ENCODE assay signal across 14 cellular contexts in the genomic region with DNA sequence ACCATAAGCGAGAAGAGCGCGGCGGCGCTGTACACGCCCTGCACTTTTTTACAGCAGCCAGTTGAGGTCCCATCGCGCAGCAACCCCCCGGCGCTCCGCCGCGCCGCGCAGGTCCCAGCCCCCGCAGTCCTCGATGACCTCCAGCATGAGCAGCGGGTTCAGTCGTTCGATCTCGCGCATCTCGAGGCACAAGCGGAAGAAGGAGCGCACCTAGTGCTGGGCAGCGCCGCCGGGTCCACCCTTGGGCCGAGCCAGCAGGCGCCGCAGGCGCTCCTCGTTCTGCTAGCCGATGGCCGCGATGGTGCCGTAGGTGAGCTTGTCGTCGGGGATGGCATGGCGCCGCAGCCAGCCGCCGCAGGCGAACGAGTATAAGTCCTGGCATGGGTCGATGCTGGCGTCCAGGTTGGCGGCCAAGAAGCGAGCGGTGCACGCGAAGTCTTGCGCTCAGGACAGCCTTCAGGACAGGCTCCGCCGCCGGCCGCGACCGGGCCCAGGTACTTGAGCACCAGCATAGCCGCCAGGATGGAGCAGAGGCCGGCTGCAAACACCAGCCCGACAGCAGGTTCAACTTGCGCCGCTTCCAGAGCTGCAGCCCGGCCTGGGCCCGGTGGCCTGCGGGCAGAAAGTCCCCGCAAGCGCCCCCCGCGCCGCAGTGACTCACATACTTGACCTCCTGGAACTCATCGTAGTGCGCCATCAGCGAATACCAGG. TPM values are rescaled to one million over a fixed set of nuclear protein-coding genes. Genes with fewer than 3 reads are reported as not detected.
DNase-seq lines count a peak whose midpoint lies in the region; ATAC-seq and TF ChIP-seq lines count a peak whose summit lies in the region.
"Had no signal": no experiment of that assay in that cellular context is flagged by ENCODE, and none has a peak within 500 bp of the region (broad histone marks: within the 10 kb centered on the region; RNA-seq: fewer than 3 reads in every experiment).

No MANE protein-coding gene starts in this region.

- H3K9me3 ChIP-seq in RWPE2 (ENCODE audit: severe bottlenecking) (no peaks in the 10 kb centered on the region), neural progenitor cell (ENCODE audit: low read depth) (no peaks in the 10 kb centered on the region), MM.1S (replicated peaks; ENCODE audit: insufficient read depth, low read length) (no peaks in the 10 kb centered on the region)

- H3K36me3 ChIP-seq in RWPE2 (ENCODE audit: low read depth) = no peaks in the 10 kb centered on the region
- H3K36me3 ChIP-seq in neural progenitor cell = no peaks in the 10 kb centered on the region
- H3K36me3 ChIP-seq in MM.1S (replicated peaks; ENCODE audit: insufficient read depth, low read length) = no peaks in the 10 kb centered on the region
- H3K36me3 ChIP-seq: BLaER1 had no signal

- H3K27me3 ChIP-seq in RWPE2 (ENCODE audit: insufficient read depth, poor library complexity, severe bottlenecking) = peaks cover 86% of the 10 kb centered on the region
- H3K27me3 ChIP-seq in neural progenitor cell = peaks cover 81% of the 10 kb centered on the region
- peaks cover 17% of the 10 kb centered on the region for H3K27me3 ChIP-seq in MM.1S (replicated peaks; ENCODE audit: insufficient read depth, low read length)

- H3K4me1 ChIP-seq in RWPE2 (ENCODE audit: insufficient read depth, poor library complexity, severe bottlenecking) (no peaks in the 10 kb centered on the region), neural progenitor cell (peaks cover 8% of the 10 kb centered on the region), MM.1S (ENCODE audit: low read length) (no peaks in the 10 kb centered on the region)

- H3K9ac ChIP-seq in neural progenitor cell (no peak overlapping the region), MM.1S (ENCODE audit: low read length) (no peak overlapping the region)
- H3K9ac ChIP-seq: BLaER1 had no signal

- H3K4me3 Mint-ChIP-seq in glutamatergic neuron (ENCODE audit: unreplicated experiment) (peak overlapping the region; percentile 57), neural progenitor cell (no peak overlapping the region)
- H3K4me3 Mint-ChIP-seq: activated CD4-positive, alpha-beta T cell treated with anti-CD3 and anti-CD28 coated beads, Interleukin-2, amount 10 ng/mL, durations not matched to agents 24 days and 14 days; activated T-helper 1 cell treated with anti-CD3 and anti-CD28 coated beads, Interleukin-12 subunit alpha, Interleukin-12 subunit beta, Interleukin-2, Interleukin-4 antibody, amounts not matched to agents 30 ng/mL and 10 ng/mL and 1 ng/mL, durations not matched to agents 14 hours and 24 hours and 36 hours had no signal

- no peak for TF ChIP-seq CTCF in RWPE2 (IDR thresholded peaks at IDR 0.05; ENCODE audit: poor library complexity, severe bottlenecking)
- no peak for TF ChIP-seq CTCF in glutamatergic neuron (IDR thresholded peaks at IDR 0.05; ENCODE audit: partially characterized antibody, unreplicated experiment)
- no peak for TF ChIP-seq CTCF in neural progenitor cell (IDR thresholded peaks at IDR 0.05)
- TF ChIP-seq CTCF in MM.1S (IDR thresholded peaks at IDR 0.05; ENCODE audit: low read length) = no peak

- no peaks in the 10 kb centered on the region for H3K79me2 ChIP-seq in neural progenitor cell (ENCODE audit: low read depth)
- H3K79me2 ChIP-seq in MM.1S (ENCODE audit: low read length) = no peaks in the 10 kb centered on the region

- peak overlapping the region; percentile 39 for H3K4me2 ChIP-seq in neural progenitor cell
- H3K4me2 ChIP-seq in MM.1S (ENCODE audit: low read depth, low read length) = no peak overlapping the region
- H3K4me2 ChIP-seq: BLaER1 had no signal

- H3K4me1 Mint-ChIP-seq in glutamatergic neuron (ENCODE audit: low read depth, unreplicated experiment) (peaks cover 1% of the 10 kb centered on the region), neural progenitor cell (peaks cover 8% of the 10 kb centered on the region)
- H3K4me1 Mint-ChIP-seq: activated CD4-positive, alpha-beta T cell treated with anti-CD3 and anti-CD28 coated beads, Interleukin-2, amount 10 ng/mL, durations not matched to agents 24 days and 14 days had no signal

- no peak overlapping the region for H3K27ac Mint-ChIP-seq in glutamatergic neuron (ENCODE audit: unreplicated experiment)
- H3K27ac Mint-ChIP-seq in neural progenitor cell = no peak overlapping the region
- H3K27ac Mint-ChIP-seq: activated CD4-positive, alpha-beta T cell treated with anti-CD3 and anti-CD28 coated beads, Interleukin-2, amount 10 ng/mL, durations not matched to agents 24 days and 14 days; activated T-helper 1 cell treated with anti-CD3 and anti-CD28 coated beads, Interleukin-12 subunit alpha, Interleukin-12 subunit beta, Interleukin-2, Interleukin-4 antibody, amounts not matched to agents 30 ng/mL and 10 ng/mL and 1 ng/mL, durations not matched to agents 14 hours and 24 hours and 36 hours had no signal

- H3K36me3 Mint-ChIP-seq in glutamatergic neuron (ENCODE audit: unreplicated experiment) (peaks cover 10% of the 10 kb centered on the region), neural progenitor cell (no peaks in the 10 kb centered on the region)

- peaks cover 7% of the 10 kb centered on the region for H3F3A ChIP-seq in neural progenitor cell (ENCODE audit: low read depth)
- no peaks in the 10 kb centered on the region for H3F3A ChIP-seq in MM.1S (ENCODE audit: insufficient read depth, low read length)

- H3K9me3 Mint-ChIP-seq in glutamatergic neuron (ENCODE audit: unreplicated experiment) = peaks cover 2% of the 10 kb centered on the region
- H3K9me3 Mint-ChIP-seq in neural progenitor cell = peaks cover 3% of the 10 kb centered on the region
- H3K9me3 Mint-ChIP-seq: activated CD4-positive, alpha-beta T cell treated with anti-CD3 and anti-CD28 coated beads, Interleukin-2, amount 10 ng/mL, durations not matched to agents 24 days and 14 days; activated T-helper 1 cell treated with anti-CD3 and anti-CD28 coated beads, Interleukin-12 subunit alpha, Interleukin-12 subunit beta, Interleukin-2, Interleukin-4 antibody, amounts not matched to agents 30 ng/mL and 10 ng/mL and 1 ng/mL, durations not matched to agents 14 hours and 24 hours and 36 hours had no signal

- H4K20me1 ChIP-seq in neural progenitor cell (ENCODE audit: low read depth) (no peaks in the 10 kb centered on the region), MM.1S (ENCODE audit: insufficient read depth, low read length) (no peaks in the 10 kb centered on the region)
- H4K20me1 ChIP-seq: BLaER1 had no signal

- H3K9me2 ChIP-seq in MM.1S (replicated peaks; ENCODE audit: insufficient read depth, low read length) = no peaks in the 10 kb centered on the region

- no peak overlapping the region for H2AFZ ChIP-seq in neural progenitor cell (replicated peaks)
- H2AFZ ChIP-seq in MM.1S (ENCODE audit: low read length) = no peak overlapping the region

- H3K27me3 Mint-ChIP-seq in glutamatergic neuron (ENCODE audit: unreplicated experiment) (peaks cover 32% of the 10 kb centered on the region), neural progenitor cell (ENCODE audit: insufficient read depth, low read depth) (peaks cover 72% of the 10 kb centered on the region)

- H3K4me3 ChIP-seq in RWPE2 (ENCODE audit: severe bottlenecking) (no peak overlapping the region), neural progenitor cell (peak overlapping the region; percentile 11), MM.1S (ENCODE audit: low read length) (no peak overlapping the region)
- H3K4me3 ChIP-seq: BLaER1 had no signal

- DNase-seq in Daoy (ENCODE audit: low read depth) (peak; percentile 57), RWPE2 (ENCODE audit: low spot score) (no peak), glutamatergic neuron (no peak), neural progenitor cell (ENCODE audit: low spot score) (peak; percentile 32), NCI-H774 (lab: John Stamatoyannopoulos, UW) (no peak), MM.1S (no peak), SIG-M5 treated with dmso at 0.1 percent for 504 hours (lab: John Stamatoyannopoulos, UW; ENCODE audit: unreplicated experiment) (no peak)
- DNase-seq in stimulated activated CD4-positive, alpha-beta T cell treated with anti-CD3 and anti-CD28 coated beads, Interleukin-4, amount 100 ng/mL, for 24 hours = no peak
- DNase-seq: activated CD4-positive, alpha-beta T cell treated with anti-CD3 and anti-CD28 coated beads, Interleukin-2, amount 10 ng/mL, durations not matched to agents 24 days and 14 days; NCI-H1436 treated with DMSO at 0.1 percent for 48 hours; occipital lobe had no signal

- ATAC-seq in RWPE2 (ENCODE audit: low read depth) = 0 out of 3 replicates have a peak, but pooled peaks have one; percentile 23

- H3K27ac ChIP-seq in RWPE2 (ENCODE audit: poor library complexity, severe bottlenecking) (no peak overlapping the region), neural progenitor cell (no peak overlapping the region), MM.1S (ENCODE audit: low read length) (no peak overlapping the region)
- H3K27ac ChIP-seq: BLaER1, epithelial cell of prostate had no signal

RNA-seq across cellular contexts. Expression of gene ALPP, which starts 8.3 kb away (rescaled TPM):
- total RNA-seq in Daoy (2014; rRNA removed; shearing (Covaris generic)) = 0.03 TPM in 1 of 2 replicates, not detected in the other
- total RNA-seq in glutamatergic neuron (ENCODE audit: unreplicated experiment) = 0.34 TPM
- not detected in 2 replicates for total RNA-seq in neural progenitor cell (ENCODE audit: low replicate concordance)
- total RNA-seq: activated CD4-positive, alpha-beta T cell treated with anti-CD3 and anti-CD28 coated beads, Interleukin-2, amount 10 ng/mL, durations not matched to agents 24 days and 14 days; activated T-helper 1 cell treated with anti-CD3 and anti-CD28 coated beads, Interleukin-12 subunit alpha, Interleukin-12 subunit beta, Interleukin-2, Interleukin-4 antibody, amounts not matched to agents 30 ng/mL and 10 ng/mL and 1 ng/mL, durations not matched to agents 14 hours and 24 hours and 36 hours; occipital lobe had no signal

RNA-seq across cellular contexts. Expression of gene ALPG, which starts 19.7 kb away (rescaled TPM):
- total RNA-seq in Daoy (2014; rRNA removed; shearing (Covaris generic)) = not detected in 2 replicates
- total RNA-seq in glutamatergic neuron (ENCODE audit: unreplicated experiment) = 2.4 TPM
- not detected in 2 replicates for total RNA-seq in neural progenitor cell (ENCODE audit: low replicate concordance)
- total RNA-seq: activated CD4-positive, alpha-beta T cell treated with anti-CD3 and anti-CD28 coated beads, Interleukin-2, amount 10 ng/mL, durations not matched to agents 24 days and 14 days; activated T-helper 1 cell treated with anti-CD3 and anti-CD28 coated beads, Interleukin-12 subunit alpha, Interleukin-12 subunit beta, Interleukin-2, Interleukin-4 antibody, amounts not matched to agents 30 ng/mL and 10 ng/mL and 1 ng/mL, durations not matched to agents 14 hours and 24 hours and 36 hours; occipital lobe had no signal

Comparison
In these comparisons a context has a peak if more than half of its experiments do, and no peak if none do; other contexts are left out.
1. DNase-seq: peak in Daoy (single experiment) and neural progenitor cell (single experiment); none in RWPE2 (single experiment), glutamatergic neuron (single experiment), NCI-H774 (single experiment), MM.1S (single experiment), stimulated activated CD4-positive, alpha-beta T cell treated with anti-CD3 and anti-CD28 coated beads, Interleukin-4, amount 100 ng/mL, for 24 hours (single experiment) and SIG-M5 treated with dmso at 0.1 percent for 504 hours (single experiment).